ENCODE assay signal across 20 cellular contexts in genomic region chr6:73504160-73504559, GRCh38.
"Had no signal": no experiment of that assay in that cellular context is flagged by ENCODE, and none has a peak within 500 bp of the region (broad histone marks: within the 10 kb centered on the region; RNA-seq: fewer than 3 reads in every experiment).

No MANE protein-coding gene starts in this region.

- H3K27me3 Mint-ChIP-seq: activated CD4-positive, alpha-beta T cell treated with anti-CD3 and anti-CD28 coated beads for 36 hours; activated T-helper 17 cell treated with anti-CD3 and anti-CD28 coated beads, Interleukin-2, amount 50 U/mL, for 72 hours; stimulated activated naive CD8-positive, alpha-beta T cell treated with anti-CD3 and anti-CD28 coated beads, Interleukin-15, amount 100 ng/mL, for 72 hours; type B pancreatic cell had no signal

- H3K4me3 Mint-ChIP-seq: activated CD4-positive, alpha-beta T cell treated with anti-CD3 and anti-CD28 coated beads for 36 hours; activated T-helper 17 cell treated with anti-CD3 and anti-CD28 coated beads, Interleukin-2, amount 50 U/mL, for 72 hours; neural crest cell; stimulated activated naive CD8-positive, alpha-beta T cell treated with anti-CD3 and anti-CD28 coated beads, Interleukin-15, amount 100 ng/mL, for 72 hours; T-helper 1 cell treated with Interleukin-12 subunit alpha and Interleukin-12 subunit beta and Interleukin-4 antibody, amounts not matched to agents 30 μg/mL and 1 μg/mL, for 36 hours; type B pancreatic cell had no signal

- ATAC-seq: activated CD4-positive, alpha-beta T cell treated with anti-CD3 and anti-CD28 coated beads for 36 hours; activated T-helper 17 cell treated with anti-CD3 and anti-CD28 coated beads, Interleukin-2, amount 50 U/mL, for 72 hours; foreskin keratinocyte; psoas muscle; stimulated activated naive CD8-positive, alpha-beta T cell treated with anti-CD3 and anti-CD28 coated beads, Interleukin-15, amount 100 ng/mL, for 72 hours had no signal

- H3K4me1 ChIP-seq: foreskin keratinocyte, psoas muscle, right lobe of liver had no signal

- H3K36me3 Mint-ChIP-seq: type B pancreatic cell had no signal

- DNase-seq: activated CD4-positive, alpha-beta T cell treated with anti-CD3 and anti-CD28 coated beads for 36 hours; activated CD8-positive, alpha-beta memory T cell treated with anti-CD3 and anti-CD28 coated beads, Interleukin-2, amount 50 U/mL, for 48 hours; anterior cingulate cortex; brain microvascular endothelial cell; cerebellar nuclear complex; effector CD8-positive, alpha-beta T cell; foreskin keratinocyte; glutamatergic neuron; hypothalamus; kidney glomerular epithelial cell; mesendoderm; psoas muscle; right lobe of liver; stimulated activated naive CD8-positive, alpha-beta T cell treated with anti-CD3 and anti-CD28 coated beads, Interleukin-15, amount 100 ng/mL, for 72 hours; WERI-Rb-1 had no signal

- H3K4me3 ChIP-seq: psoas muscle, right lobe of liver, smooth muscle cell had no signal

- H3K27me3 ChIP-seq: brain microvascular endothelial cell, foreskin keratinocyte, right lobe of liver had no signal

- H3K27ac Mint-ChIP-seq: stimulated activated naive CD8-positive, alpha-beta T cell treated with anti-CD3 and anti-CD28 coated beads, Interleukin-15, amount 100 ng/mL, for 72 hours; T-helper 1 cell treated with Interleukin-12 subunit alpha and Interleukin-12 subunit beta and Interleukin-4 antibody, amounts not matched to agents 30 μg/mL and 1 μg/mL, for 36 hours; type B pancreatic cell had no signal

- H3K9me3 Mint-ChIP-seq: activated T-helper 17 cell treated with anti-CD3 and anti-CD28 coated beads, Interleukin-2, amount 50 U/mL, for 72 hours; neural crest cell; stimulated activated naive CD8-positive, alpha-beta T cell treated with anti-CD3 and anti-CD28 coated beads, Interleukin-15, amount 100 ng/mL, for 72 hours; T-helper 1 cell treated with Interleukin-12 subunit alpha and Interleukin-12 subunit beta and Interleukin-4 antibody, amounts not matched to agents 30 μg/mL and 1 μg/mL, for 36 hours; type B pancreatic cell had no signal

- H3K27ac ChIP-seq: brain microvascular endothelial cell, foreskin keratinocyte, psoas muscle, right lobe of liver, WERI-Rb-1 had no signal

- H3K9me3 ChIP-seq: psoas muscle, right lobe of liver had no signal

- H3K4me1 Mint-ChIP-seq: activated CD4-positive, alpha-beta T cell treated with anti-CD3 and anti-CD28 coated beads for 36 hours; activated T-helper 17 cell treated with anti-CD3 and anti-CD28 coated beads, Interleukin-2, amount 50 U/mL, for 72 hours; neural crest cell; stimulated activated naive CD8-positive, alpha-beta T cell treated with anti-CD3 and anti-CD28 coated beads, Interleukin-15, amount 100 ng/mL, for 72 hours had no signal
